Comparison of ENCODE assay signal across 8 cellular contexts in the genomic region with DNA sequence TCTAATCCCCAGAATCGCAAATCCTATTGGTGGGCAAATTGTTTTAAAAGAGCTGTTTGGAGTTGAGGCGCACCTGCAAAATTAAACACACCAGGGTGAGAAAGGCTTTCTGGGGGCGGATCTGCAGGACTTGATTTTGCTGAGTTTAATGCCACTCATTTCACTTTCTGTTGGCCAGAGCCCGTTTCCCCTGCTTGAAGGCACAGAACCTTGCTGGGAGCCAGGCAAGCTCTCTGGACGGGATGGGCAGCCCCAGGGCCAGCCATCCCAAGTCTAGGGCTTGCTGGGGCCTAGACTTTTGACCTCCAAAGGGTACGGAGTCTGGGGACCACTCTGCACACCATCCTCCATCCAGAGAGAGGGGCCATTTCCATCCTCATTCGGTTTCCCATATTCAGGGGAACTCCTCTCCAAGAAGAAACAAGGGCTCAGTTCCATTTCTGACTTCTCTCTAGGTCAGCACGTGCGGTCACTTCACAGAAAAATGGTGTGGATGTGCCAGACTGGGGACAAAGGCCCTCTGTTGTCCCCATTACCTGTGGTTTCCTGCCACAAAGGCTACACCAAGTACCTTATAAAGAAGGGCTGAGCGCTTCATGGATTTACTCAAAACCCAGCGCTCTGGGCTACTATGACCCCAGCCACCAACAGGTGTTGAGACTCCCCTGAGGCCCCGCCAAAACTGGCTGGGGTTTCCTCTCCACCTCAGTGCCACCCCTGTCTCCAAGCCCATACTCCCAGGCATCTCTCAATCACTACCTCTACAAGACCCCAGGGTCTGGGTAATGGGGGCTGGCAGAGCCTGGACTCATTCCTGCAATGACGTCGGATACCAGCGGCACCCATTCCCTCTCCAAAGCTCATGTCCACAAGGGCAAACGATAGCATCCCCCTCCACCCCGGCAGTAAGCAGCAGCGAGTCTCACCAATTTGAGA.
DNase-seq lines count a peak whose midpoint lies in the region; ATAC-seq and TF ChIP-seq lines count a peak whose summit lies in the region.
"Had no signal": no experiment of that assay in that cellular context is flagged by ENCODE, and none has a peak within 500 bp of the region (broad histone marks: within the 10 kb centered on the region; RNA-seq: fewer than 3 reads in every experiment).

No MANE protein-coding gene starts in this region.

- ATAC-seq in GM21390 (IDR thresholded peaks at IDR 0.05; ENCODE audit: unreplicated experiment) (peak; percentile 37), left colon (no peak), GM21447 (IDR thresholded peaks at IDR 0.05; ENCODE audit: unreplicated experiment) (no peak)

- H3K27me3 Mint-ChIP-seq in dendritic cell treated with granulocyte-macrophage colony-stimulating factor and Interleukin-4, amounts not matched to agents 40 ng/mL and 50 ng/mL, for 4 days: no peaks in the 10 kb centered on the region

- DNase-seq in HL-60 (ENCODE audit: low read depth in 1 of 2, low spot score in 1 of 2): no peak
- DNase-seq in stimulated activated CD8-positive, alpha-beta memory T cell treated with anti-CD3 and anti-CD28 coated beads, Interleukin-4, amount 100 ng/mL, for 48 hours: peak; percentile 57
- no peak for DNase-seq in left colon
- DNase-seq in D341Med (ENCODE audit: low spot score): no peak
- DNase-seq: T-helper 9 cell had no signal

- H3K4me3 ChIP-seq in HL-60 (replicated peaks; ENCODE audit: insufficient read depth, low read length): no peak overlapping the region

- TF ChIP-seq CTCF in HL-60 (IDR thresholded peaks at IDR 0.05; ENCODE audit: insufficient read depth, low read length): no peak

- no peaks in the 10 kb centered on the region for H3K36me3 Mint-ChIP-seq in dendritic cell treated with granulocyte-macrophage colony-stimulating factor and Interleukin-4, amounts not matched to agents 40 ng/mL and 50 ng/mL, for 4 days (ENCODE audit: low read depth)

- H3K4me1 Mint-ChIP-seq in dendritic cell treated with granulocyte-macrophage colony-stimulating factor and Interleukin-4, amounts not matched to agents 40 ng/mL and 50 ng/mL, for 4 days (ENCODE audit: low read depth): peaks cover 84% of the 10 kb centered on the region

- H3K27me3 ChIP-seq in HL-60 (ENCODE audit: insufficient read depth, poor library complexity, severe bottlenecking): no peaks in the 10 kb centered on the region

- intact Hi-C loops in dendritic cell treated with granulocyte-macrophage colony-stimulating factor and Interleukin-4, amounts not matched to agents 40 ng/mL and 50 ng/mL, for 4 days (cut with micrococcal nuclease): loop anchor here (2.0 to 5.0 kb wide), 3 partner anchors 15 to 231 kb away; a partner anchor contains a TSS
- intact Hi-C loops in left colon (cut with DNase I, micrococcal nuclease): no loop called here

- H3K4me3 Mint-ChIP-seq in dendritic cell treated with granulocyte-macrophage colony-stimulating factor and Interleukin-4, amounts not matched to agents 40 ng/mL and 50 ng/mL, for 4 days: no peak overlapping the region

- H3K27ac ChIP-seq in HL-60 (replicated peaks): peak overlapping the region; percentile 94; the same call in 1 of the 2 replicates

- H3K27ac Mint-ChIP-seq in dendritic cell treated with granulocyte-macrophage colony-stimulating factor and Interleukin-4, amounts not matched to agents 40 ng/mL and 50 ng/mL, for 4 days: peak overlapping the region; percentile 100

- H3K9me3 Mint-ChIP-seq in dendritic cell treated with granulocyte-macrophage colony-stimulating factor and Interleukin-4, amounts not matched to agents 40 ng/mL and 50 ng/mL, for 4 days: peaks cover 11% of the 10 kb centered on the region
